Comparison of ENCODE assay signal across 17 cellular contexts in the genomic region with DNA sequence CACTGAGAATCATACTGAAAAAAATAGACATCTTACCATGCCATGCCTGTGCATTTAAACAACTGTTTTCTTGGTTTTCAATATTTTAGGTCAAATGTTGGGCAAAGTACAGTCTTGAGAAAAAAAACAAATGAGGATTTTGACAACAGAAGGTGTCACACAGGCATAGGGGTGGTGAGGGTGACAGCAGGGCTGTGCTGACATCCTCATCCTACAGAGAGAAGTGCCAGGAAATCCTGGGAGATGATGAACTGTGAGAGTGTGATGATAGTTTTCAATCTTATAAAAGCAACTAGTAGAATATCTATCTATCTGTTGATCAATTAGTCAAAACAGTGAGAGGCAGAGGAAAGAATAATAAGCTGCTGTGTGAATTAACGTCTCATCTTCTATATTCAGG. TPM values are rescaled to one million over a fixed set of nuclear protein-coding genes. Genes with fewer than 3 reads are reported as not detected.
A peak's percentile ranks its signal among the peaks of the same experiment; 100 is the strongest.
DNase-seq lines count a peak whose midpoint lies in the region; ATAC-seq and TF ChIP-seq lines count a peak whose summit lies in the region.
"Had no signal": no experiment of that assay in that cellular context is flagged by ENCODE, and none has a peak within 500 bp of the region (broad histone marks: within the 10 kb centered on the region; RNA-seq: fewer than 3 reads in every experiment).

No MANE protein-coding gene starts in this region.

- peak overlapping the region; percentile 22 for H3K27ac Mint-ChIP-seq in WTC11
- H3K27ac Mint-ChIP-seq: B cell; CD8-positive, alpha-beta T cell had no signal

- H3K27ac ChIP-seq in HUES48 (ENCODE audit: low read depth, low read length) (peak overlapping the region; percentile 43), iPS-20b (ENCODE audit: low read length) (no peak overlapping the region), ascending aorta (no peak overlapping the region)
- H3K27ac ChIP-seq: BLaER1 treated with 17β-estradiol and CSF1 and Interleukin-3, amounts not matched to agents 10 nM and 100 nM had no signal

- ATAC-seq in WTC11: peak; percentile 46
- ATAC-seq in left colon: no peak
- ATAC-seq: CD8-positive, alpha-beta T cell; GM12878 had no signal

- CTCF ChIA-PET in WTC11 (lab: Charles Lee): interaction anchor here (0.9 to 1.4 kb wide), 2 partner anchors 7 to 68 kb away, joined by 3 to 4 read pairs; no protein-coding TSS in a partner anchor

- peaks cover 15% of the 10 kb centered on the region for H3K36me3 Mint-ChIP-seq in WTC11
- H3K36me3 Mint-ChIP-seq: CD8-positive, alpha-beta T cell had no signal

- H3K9ac ChIP-seq in HUES48 (ENCODE audit: low read depth, low read length) (no peak overlapping the region), iPS-20b (ENCODE audit: low read depth, low read length) (peak overlapping the region; percentile 9; the same call in 1 of the 2 replicates)
- H3K9ac ChIP-seq: BLaER1 treated with 17β-estradiol and CSF1 and Interleukin-3, amounts not matched to agents 10 nM and 100 nM had no signal

- no peaks in the 10 kb centered on the region for H3K36me3 ChIP-seq in HUES48 (ENCODE audit: control insufficient read depth, insufficient read depth, low read length)
- H3K36me3 ChIP-seq in iPS-20b (ENCODE audit: insufficient read depth, low read depth, low read length): no peaks in the 10 kb centered on the region
- H3K36me3 ChIP-seq in ascending aorta: no peaks in the 10 kb centered on the region
- H3K36me3 ChIP-seq: BLaER1 treated with 17β-estradiol and CSF1 and Interleukin-3, amounts not matched to agents 10 nM and 100 nM had no signal

- H3K4me1 Mint-ChIP-seq in WTC11: peaks cover 43% of the 10 kb centered on the region
- H3K4me1 Mint-ChIP-seq: B cell had no signal

- peaks cover 7% of the 10 kb centered on the region; the same call in 1 of the 2 replicates for H3K4me1 ChIP-seq in HUES48 (ENCODE audit: control insufficient read depth, insufficient read depth, low read length)
- peaks cover 9% of the 10 kb centered on the region; the same call in 1 of the 2 replicates for H3K4me1 ChIP-seq in iPS-20b (ENCODE audit: insufficient read depth, low read length)
- no peaks in the 10 kb centered on the region for H3K4me1 ChIP-seq in ascending aorta

- no peak for DNase-seq in WTC11 (ENCODE audit: low spot score)
- no peak for DNase-seq in left colon
- no peak for DNase-seq in retina
- no peak for DNase-seq in ascending aorta (ENCODE audit: low spot score in 2 of 2)
- DNase-seq: CD8-positive, alpha-beta T cell; DMS 273 treated with DMSO at 0.1 percent for 48 hours; DMS53; DND-41; HCEC 1CT had no signal

- no peak overlapping the region for H3K4me3 Mint-ChIP-seq in WTC11
- H3K4me3 Mint-ChIP-seq: B cell; CD8-positive, alpha-beta T cell had no signal

- H3K27me3 Mint-ChIP-seq in WTC11 (ENCODE audit: low read depth): peaks cover 17% of the 10 kb centered on the region
- H3K27me3 Mint-ChIP-seq: B cell had no signal

- POLR2A ChIA-PET in WTC11 (lab: Charles Lee): no interaction called here

- TF ChIP-seq CTCF in WTC11 (IDR thresholded peaks at IDR 0.05) (no peak), ascending aorta (IDR thresholded peaks at IDR 0.05) (no peak)

- no peaks in the 10 kb centered on the region for H3K27me3 ChIP-seq in HUES48 (ENCODE audit: control insufficient read depth, insufficient read depth, low read length)
- H3K27me3 ChIP-seq in iPS-20b (ENCODE audit: insufficient read depth, low read length): 0 out of 2 replicates have a peak, but pooled peaks cover 3% of the 10 kb centered on the region
- H3K27me3 ChIP-seq in ascending aorta: no peaks in the 10 kb centered on the region
- H3K27me3 ChIP-seq: BLaER1 treated with 17β-estradiol and CSF1 and Interleukin-3, amounts not matched to agents 10 nM and 100 nM had no signal

- H3K9me3 ChIP-seq in HUES48 (ENCODE audit: control insufficient read depth, insufficient read depth, low read length): peaks cover 8% of the 10 kb centered on the region; the same call in 1 of the 2 replicates
- H3K9me3 ChIP-seq in iPS-20b (ENCODE audit: insufficient read depth, low read depth, low read length): no peaks in the 10 kb centered on the region
- H3K9me3 ChIP-seq in ascending aorta: no peaks in the 10 kb centered on the region
- H3K9me3 ChIP-seq: BLaER1 treated with 17β-estradiol and CSF1 and Interleukin-3, amounts not matched to agents 10 nM and 100 nM had no signal

- intact Hi-C loops in left colon (cut with DNase I, micrococcal nuclease): no loop called here
- intact Hi-C loops in ascending aorta (cut with DNase I): no loop called here

- H3K9me3 Mint-ChIP-seq in WTC11: peaks cover 24% of the 10 kb centered on the region
- H3K9me3 Mint-ChIP-seq: CD8-positive, alpha-beta T cell had no signal

- H3K4me3 ChIP-seq in HUES48 (ENCODE audit: low read depth, low read length): no peak overlapping the region
- H3K4me3 ChIP-seq in iPS-20b (ENCODE audit: low read length): no peak overlapping the region
- no peak overlapping the region for H3K4me3 ChIP-seq in ascending aorta
- H3K4me3 ChIP-seq: BLaER1 treated with 17β-estradiol and CSF1 and Interleukin-3, amounts not matched to agents 10 nM and 100 nM; GM12878 had no signal

TF ChIP-seq in WTC11, 78 proteins besides CTCF, POLR2A, EP300 and RAD21:
- TF ChIP-seq NR2C2 (CRISPR knock-in tag; IDR thresholded peaks at IDR 0.05): no peak
- TF ChIP-seq PRDM15 (CRISPR knock-in tag; IDR thresholded peaks at IDR 0.05): no peak
- no peak for TF ChIP-seq USF1 (CRISPR knock-in tag; IDR thresholded peaks at IDR 0.05)
- TF ChIP-seq IRF2 (CRISPR knock-in tag; IDR thresholded peaks at IDR 0.05; ENCODE audit: borderline replicate concordance, low read depth): no peak
- TF ChIP-seq, protein P1, sequence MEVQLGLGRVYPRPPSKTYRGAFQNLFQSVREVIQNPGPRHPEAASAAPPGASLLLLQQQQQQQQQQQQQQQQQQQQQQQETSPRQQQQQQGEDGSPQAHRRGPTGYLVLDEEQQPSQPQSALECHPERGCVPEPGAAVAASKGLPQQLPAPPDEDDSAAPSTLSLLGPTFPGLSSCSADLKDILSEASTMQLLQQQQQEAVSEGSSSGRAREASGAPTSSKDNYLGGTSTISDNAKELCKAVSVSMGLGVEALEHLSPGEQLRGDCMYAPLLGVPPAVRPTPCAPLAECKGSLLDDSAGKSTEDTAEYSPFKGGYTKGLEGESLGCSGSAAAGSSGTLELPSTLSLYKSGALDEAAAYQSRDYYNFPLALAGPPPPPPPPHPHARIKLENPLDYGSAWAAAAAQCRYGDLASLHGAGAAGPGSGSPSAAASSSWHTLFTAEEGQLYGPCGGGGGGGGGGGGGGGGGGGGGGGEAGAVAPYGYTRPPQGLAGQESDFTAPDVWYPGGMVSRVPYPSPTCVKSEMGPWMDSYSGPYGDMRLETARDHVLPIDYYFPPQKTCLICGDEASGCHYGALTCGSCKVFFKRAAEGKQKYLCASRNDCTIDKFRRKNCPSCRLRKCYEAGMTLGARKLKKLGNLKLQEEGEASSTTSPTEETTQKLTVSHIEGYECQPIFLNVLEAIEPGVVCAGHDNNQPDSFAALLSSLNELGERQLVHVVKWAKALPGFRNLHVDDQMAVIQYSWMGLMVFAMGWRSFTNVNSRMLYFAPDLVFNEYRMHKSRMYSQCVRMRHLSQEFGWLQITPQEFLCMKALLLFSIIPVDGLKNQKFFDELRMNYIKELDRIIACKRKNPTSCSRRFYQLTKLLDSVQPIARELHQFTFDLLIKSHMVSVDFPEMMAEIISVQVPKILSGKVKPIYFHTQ (CRISPR knock-in tag; IDR thresholded peaks at IDR 0.05): no peak
- TF ChIP-seq SMAD3 (CRISPR knock-in tag; IDR thresholded peaks at IDR 0.05; ENCODE audit: borderline replicate concordance): no peak
- TF ChIP-seq PRRX2 (CRISPR knock-in tag; IDR thresholded peaks at IDR 0.05): no peak

RNA-seq across cellular contexts. Expression of gene CST8, which starts 23.9 kb away (rescaled TPM):
- total RNA-seq in WTC11 (2021) (not detected in 3 replicates), left colon (not detected), ascending aorta (not detected)
- total RNA-seq: A172; B cell; CD8-positive, alpha-beta T cell; G401; GM12878; H4 had no signal

RNA-seq across cellular contexts. Expression of gene CST9L, which starts 53.4 kb away (rescaled TPM):
- not detected in 3 replicates for total RNA-seq in WTC11 (2021)
- not detected for total RNA-seq in left colon
- total RNA-seq in ascending aorta: not detected
- total RNA-seq: A172; B cell; CD8-positive, alpha-beta T cell; G401; GM12878; H4 had no signal
